Comparison of ENCODE assay signal across 8 cellular contexts in genomic region chr2:113173563-113174368, GRCh38. TPM values are rescaled to one million over a fixed set of nuclear protein-coding genes. Genes with fewer than 3 reads are reported as not detected.
A peak's percentile ranks its signal among the peaks of the same experiment; 100 is the strongest.
DNase-seq lines count a peak whose midpoint lies in the region; ATAC-seq and TF ChIP-seq lines count a peak whose summit lies in the region.

Gene PSD4, plus strand, starts transcription at chr2:113173971. Its CDS starts 8,486 bp downstream, at chr2:113182457.

- peak within 1 kb of the TSS; percentile 71 for H3K27ac ChIP-seq in OCI-LY3 (ENCODE audit: low read length)

- H3K27me3 Mint-ChIP-seq in endothelial cell (ENCODE audit: unreplicated experiment) = peaks cover 5% of the 10 kb centered on the region

- H3K9me3 ChIP-seq in OCI-LY3 (ENCODE audit: insufficient read depth, low read length) = no peaks in the 10 kb centered on the region

- H2AFZ ChIP-seq in OCI-LY3 (ENCODE audit: low read depth, low read length) = peak within 1 kb of the TSS; percentile 67

- H4K20me1 ChIP-seq in OCI-LY3 (ENCODE audit: insufficient read depth, low read length) = peaks cover 32% of the 10 kb centered on the region

- no peak for TF ChIP-seq CTCF in OCI-LY3 (IDR thresholded peaks at IDR 0.05; ENCODE audit: low read depth, low read length)
- no peak for TF ChIP-seq CTCF in endothelial cell (IDR thresholded peaks at IDR 0.05; ENCODE audit: unreplicated experiment)

- H3K27ac Mint-ChIP-seq in endothelial cell (ENCODE audit: unreplicated experiment) = no peak within 1 kb of the TSS

- H3K4me1 Mint-ChIP-seq in endothelial cell (ENCODE audit: unreplicated experiment) = peaks cover 8% of the 10 kb centered on the region

- ATAC-seq in GM18499 (IDR thresholded peaks at IDR 0.05; ENCODE audit: insufficient read depth, unreplicated experiment) = peak; percentile 76
- ATAC-seq in HG02852 (IDR thresholded peaks at IDR 0.05; ENCODE audit: unreplicated experiment) = peak; percentile 86
- ATAC-seq in left lobe of liver = peak; percentile 54

- H3K79me2 ChIP-seq in OCI-LY3 (ENCODE audit: low read length) = peaks cover 54% of the 10 kb centered on the region

- peak within 1 kb of the TSS; percentile 100 for H3K4me2 ChIP-seq in OCI-LY3 (ENCODE audit: low read length)

- H3K9ac ChIP-seq in OCI-LY3 (ENCODE audit: low read length) = peak within 1 kb of the TSS; percentile 96

- no peaks in the 10 kb centered on the region for H3K27me3 ChIP-seq in OCI-LY3 (ENCODE audit: low read depth, low read length)

- peak within 1 kb of the TSS; percentile 97 for H3K4me3 ChIP-seq in OCI-LY3 (ENCODE audit: low read length)

- peaks cover 36% of the 10 kb centered on the region for H3K4me1 ChIP-seq in OCI-LY3 (ENCODE audit: low read length)

- peaks cover 35% of the 10 kb centered on the region for H3K36me3 ChIP-seq in OCI-LY3 (replicated peaks; ENCODE audit: low read depth, low read length)

- H3K9me3 Mint-ChIP-seq in endothelial cell (ENCODE audit: unreplicated experiment) = no peaks in the 10 kb centered on the region

- peaks cover 3% of the 10 kb centered on the region for H3K36me3 Mint-ChIP-seq in endothelial cell (ENCODE audit: low read depth, unreplicated experiment)

- DNase-seq in activated T-helper 1 cell treated with Interleukin-2 at 50 U/mL for 16 hours (ENCODE audit: low read depth) = peak; percentile 81
- DNase-seq in left lobe of liver (ENCODE audit: low spot score) = peak; percentile 59
- DNase-seq in stimulated activated CD8-positive, alpha-beta memory T cell treated with anti-CD3 and anti-CD28 coated beads, Interleukin-15, amount 100 ng/mL, for 24 hours (ENCODE audit: low read depth) = peak; percentile 59
- DNase-seq in NCI-H1092 (lab: John Stamatoyannopoulos, UW) = no peak
- DNase-seq in endothelial cell (ENCODE audit: low spot score) = no peak

- no peak within 1 kb of the TSS for H3K4me3 Mint-ChIP-seq in endothelial cell (ENCODE audit: unreplicated experiment)

RNA-seq across cellular contexts. Expression of gene PSD4, which starts in this region (rescaled TPM):
- total RNA-seq in left lobe of liver (60.3 TPM), endothelial cell (ENCODE audit: unreplicated experiment) (1.9 TPM)

Comparison
In these comparisons a context has a peak if more than half of its experiments do, and no peak if none do; other contexts are left out.
1. RNA of gene PSD4 (total RNA-seq): 60.3 TPM in left lobe of liver (single experiment); 1.9 TPM in endothelial cell (single experiment); every median in the first group is over 10 times any median in the second.
2. DNase-seq: peak in activated T-helper 1 cell treated with Interleukin-2 at 50 U/mL for 16 hours (single experiment), left lobe of liver (single experiment) and stimulated activated CD8-positive, alpha-beta memory T cell treated with anti-CD3 and anti-CD28 coated beads, Interleukin-15, amount 100 ng/mL, for 24 hours (single experiment); none in NCI-H1092 (single experiment) and endothelial cell (single experiment).
3. Peak in every context shown above with its lines, with median percentiles within 50 percentile points of each other: ATAC-seq.